In the genomic region with DNA sequence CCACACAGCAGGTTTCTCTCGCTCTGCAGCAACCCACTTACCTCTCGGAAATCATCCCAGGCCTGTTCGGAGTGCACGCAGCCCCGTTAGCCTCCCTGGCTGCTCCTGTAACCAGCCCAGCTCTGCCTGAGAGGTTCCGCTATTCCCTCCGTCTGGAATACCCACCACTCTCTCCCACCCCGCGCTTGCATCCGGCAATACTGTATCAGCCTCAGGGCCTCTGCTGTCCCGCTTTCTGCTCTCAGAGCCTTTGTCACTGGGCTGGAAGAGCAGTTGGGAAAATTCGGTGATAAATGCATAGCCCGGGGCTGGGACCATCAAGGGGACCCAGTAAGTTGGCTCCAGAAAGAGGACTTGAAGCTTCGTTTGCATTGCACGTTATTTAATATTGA, we compare ENCODE assay signal across 8 cellular contexts. TPM values are rescaled to one million over a fixed set of nuclear protein-coding genes. Genes with fewer than 3 reads are reported as not detected.
DNase-seq lines count a peak whose midpoint lies in the region; ATAC-seq lines count a peak whose summit lies in the region.

No MANE protein-coding gene starts in this region.

- H3K27ac Mint-ChIP-seq in activated CD4-positive, alpha-beta T cell treated with anti-CD3 and anti-CD28 coated beads, Interleukin-2, amount 10 ng/mL, durations not matched to agents 24 days and 14 days = no peak overlapping the region
- H3K27ac Mint-ChIP-seq in activated CD8-positive, alpha-beta T cell treated with anti-CD3 and anti-CD28 coated beads, Interleukin-2, amount 10 ng/mL, durations not matched to agents 7 days and 5 days = peak overlapping the region; percentile 93

- H3K4me1 Mint-ChIP-seq in activated CD4-positive, alpha-beta T cell treated with anti-CD3 and anti-CD28 coated beads, Interleukin-2, amount 10 ng/mL, durations not matched to agents 24 days and 14 days = peaks cover 15% of the 10 kb centered on the region
- H3K4me1 Mint-ChIP-seq in activated CD8-positive, alpha-beta T cell treated with anti-CD3 and anti-CD28 coated beads, Interleukin-2, amount 10 ng/mL, durations not matched to agents 7 days and 5 days (ENCODE audit: low read depth) = peaks cover 24% of the 10 kb centered on the region

- H3K9me3 Mint-ChIP-seq in activated CD4-positive, alpha-beta T cell treated with anti-CD3 and anti-CD28 coated beads, Interleukin-2, amount 10 ng/mL, durations not matched to agents 24 days and 14 days = no peaks in the 10 kb centered on the region
- H3K9me3 Mint-ChIP-seq in activated CD8-positive, alpha-beta T cell treated with anti-CD3 and anti-CD28 coated beads, Interleukin-2, amount 10 ng/mL, durations not matched to agents 7 days and 5 days (ENCODE audit: insufficient read depth) = no peaks in the 10 kb centered on the region

- peaks cover 9% of the 10 kb centered on the region for H3K27me3 Mint-ChIP-seq in activated CD4-positive, alpha-beta T cell treated with anti-CD3 and anti-CD28 coated beads, Interleukin-2, amount 10 ng/mL, durations not matched to agents 24 days and 14 days
- peaks cover 5% of the 10 kb centered on the region for H3K27me3 Mint-ChIP-seq in activated CD8-positive, alpha-beta T cell treated with anti-CD3 and anti-CD28 coated beads, Interleukin-2, amount 10 ng/mL, durations not matched to agents 7 days and 5 days (ENCODE audit: low read depth)

- no peak overlapping the region for H3K27ac ChIP-seq in thymus (ENCODE audit: low read depth)

- no peak for ATAC-seq in activated CD8-positive, alpha-beta T cell treated with anti-CD3 and anti-CD28 coated beads, Interleukin-2, amount 10 ng/mL, durations not matched to agents 7 days and 5 days
- no peak for ATAC-seq in HG03196 (IDR thresholded peaks at IDR 0.05; ENCODE audit: unreplicated experiment)
- ATAC-seq in GM18861 (IDR thresholded peaks at IDR 0.05; ENCODE audit: unreplicated experiment) = no peak
- ATAC-seq in GM18873 (IDR thresholded peaks at IDR 0.05; ENCODE audit: low FRiP score, unreplicated experiment) = no peak

- peak overlapping the region; percentile 69 for H3K4me3 ChIP-seq in thymus (ENCODE audit: low read length)

- no peaks in the 10 kb centered on the region for H3K36me3 Mint-ChIP-seq in activated CD4-positive, alpha-beta T cell treated with anti-CD3 and anti-CD28 coated beads, Interleukin-2, amount 10 ng/mL, durations not matched to agents 24 days and 14 days (ENCODE audit: low read depth)
- H3K36me3 Mint-ChIP-seq in activated CD8-positive, alpha-beta T cell treated with anti-CD3 and anti-CD28 coated beads, Interleukin-2, amount 10 ng/mL, durations not matched to agents 7 days and 5 days (ENCODE audit: low read depth) = no peaks in the 10 kb centered on the region

- no peak for DNase-seq in activated CD4-positive, alpha-beta T cell treated with anti-CD3 and anti-CD28 coated beads, Interleukin-2, amount 10 ng/mL, durations not matched to agents 24 days and 14 days
- no peak for DNase-seq in activated CD4-positive, alpha-beta T cell treated with anti-CD3 and anti-CD28 coated beads, Interleukin-2, amount 50 U/mL, for 4 hours
- DNase-seq in activated CD8-positive, alpha-beta T cell treated with anti-CD3 and anti-CD28 coated beads, Interleukin-2, amount 10 ng/mL, durations not matched to agents 7 days and 5 days = no peak
- peak; percentile 65 for DNase-seq in islet precursor cell

- H3K4me3 Mint-ChIP-seq in activated CD4-positive, alpha-beta T cell treated with anti-CD3 and anti-CD28 coated beads, Interleukin-2, amount 10 ng/mL, durations not matched to agents 24 days and 14 days = peak overlapping the region; percentile 88
- peak overlapping the region; percentile 94 for H3K4me3 Mint-ChIP-seq in activated CD8-positive, alpha-beta T cell treated with anti-CD3 and anti-CD28 coated beads, Interleukin-2, amount 10 ng/mL, durations not matched to agents 7 days and 5 days

- intact Hi-C loops in activated CD4-positive, alpha-beta T cell treated with anti-CD3 and anti-CD28 coated beads, Interleukin-2, amount 10 ng/mL, durations not matched to agents 24 days and 14 days (cut with micrococcal nuclease) = no loop called here

- peaks cover 18% of the 10 kb centered on the region for H3K4me1 ChIP-seq in thymus (ENCODE audit: control insufficient read depth, insufficient read depth, low read length)

- H3K9me3 ChIP-seq in thymus (ENCODE audit: control insufficient read depth) = no peaks in the 10 kb centered on the region

- no peaks in the 10 kb centered on the region for H3K36me3 ChIP-seq in thymus (ENCODE audit: control insufficient read depth, insufficient read depth)

- 14% methylated on average over 15 of the region's 15 CpGs for WGBS in thymus

- POLR2A ChIA-PET in activated CD8-positive, alpha-beta T cell treated with anti-CD3 and anti-CD28 coated beads, Interleukin-2, amount 10 ng/mL, durations not matched to agents 7 days and 5 days (lab: Charles Lee) = interaction anchor here (0.5 to 1.7 kb wide), 2 partner anchors 26 to 34 kb away, joined by 3 to 7 read pairs; no protein-coding TSS in a partner anchor

- CTCF ChIA-PET in activated CD8-positive, alpha-beta T cell treated with anti-CD3 and anti-CD28 coated beads, Interleukin-2, amount 10 ng/mL, durations not matched to agents 7 days and 5 days (lab: Charles Lee) = interaction anchor here (1.2 to 3.1 kb wide), 4 partner anchors 14 to 132 kb away, joined by 5 to 17 read pairs (median 14); no protein-coding TSS in a partner anchor

- H3K27me3 ChIP-seq in thymus (ENCODE audit: control insufficient read depth, insufficient read depth) = peaks cover 2% of the 10 kb centered on the region

RNA-seq across cellular contexts. Expression of gene TLE6, which starts 0.8 kb away (rescaled TPM):
- 1.1 and 1.3 TPM in 2 replicates for total RNA-seq in activated CD4-positive, alpha-beta T cell treated with anti-CD3 and anti-CD28 coated beads, Interleukin-2, amount 10 ng/mL, durations not matched to agents 24 days and 14 days
- total RNA-seq in activated CD8-positive, alpha-beta T cell treated with anti-CD3 and anti-CD28 coated beads, Interleukin-2, amount 10 ng/mL, durations not matched to agents 7 days and 5 days = 1 to 10 TPM; 2.0 to 2.7 TPM
- 4.9 TPM for polyA plus RNA-seq in thymus

RNA-seq across cellular contexts. Expression of gene ZNF77, which starts 31.8 kb away (rescaled TPM):
- 4.8 and 5.8 TPM in 2 replicates for total RNA-seq in activated CD4-positive, alpha-beta T cell treated with anti-CD3 and anti-CD28 coated beads, Interleukin-2, amount 10 ng/mL, durations not matched to agents 24 days and 14 days
- total RNA-seq in activated CD8-positive, alpha-beta T cell treated with anti-CD3 and anti-CD28 coated beads, Interleukin-2, amount 10 ng/mL, durations not matched to agents 7 days and 5 days = 1 to 10 TPM; 3.7 to 4.3 TPM
- 4.6 TPM for polyA plus RNA-seq in thymus

RNA-seq across cellular contexts. Expression of gene TLE2, which starts 52.5 kb away (rescaled TPM):
- total RNA-seq in activated CD4-positive, alpha-beta T cell treated with anti-CD3 and anti-CD28 coated beads, Interleukin-2, amount 10 ng/mL, durations not matched to agents 24 days and 14 days = 1.4 and 2.3 TPM in 2 replicates
- total RNA-seq in activated CD8-positive, alpha-beta T cell treated with anti-CD3 and anti-CD28 coated beads, Interleukin-2, amount 10 ng/mL, durations not matched to agents 7 days and 5 days = under 1 TPM; 0.24 to 0.57 TPM
- polyA plus RNA-seq in thymus = 16.8 TPM
